8 cellular contexts compared by ENCODE assay signal in the genomic region with DNA sequence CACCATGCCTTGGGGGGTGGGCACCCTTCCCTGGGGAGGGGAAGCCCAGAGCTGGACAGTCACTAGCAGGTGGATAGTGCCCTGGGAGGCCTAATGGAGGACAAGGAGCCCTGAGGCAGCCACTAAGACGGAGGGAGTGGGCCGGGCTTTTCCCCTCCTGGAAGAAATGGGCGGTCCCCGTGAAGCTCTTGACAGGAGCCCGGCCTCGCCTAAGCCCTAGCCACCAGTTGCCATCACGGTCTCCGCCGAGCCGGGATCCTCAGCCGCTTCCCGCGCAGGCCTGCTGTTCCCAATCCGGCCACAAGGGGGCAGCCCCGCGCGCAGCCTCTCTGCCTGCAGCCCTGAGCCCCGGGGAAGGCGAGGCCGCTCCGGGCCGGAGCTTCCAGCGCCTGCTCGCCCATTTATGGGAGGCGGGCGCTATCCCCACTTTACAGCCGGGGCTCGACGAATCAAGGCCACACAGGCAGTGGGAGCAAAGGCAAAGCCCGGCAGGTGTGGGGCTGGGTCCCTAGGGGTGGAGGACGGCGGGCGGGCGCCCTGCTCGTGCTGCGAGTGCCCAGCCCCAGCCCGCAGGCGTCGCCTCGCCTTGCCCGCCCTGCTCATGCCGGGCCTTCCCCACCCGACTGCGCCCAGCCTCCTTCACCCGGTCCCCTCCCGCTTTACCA.
DNase-seq lines count a peak whose midpoint lies in the region; ATAC-seq, FAIRE-seq and TF ChIP-seq lines count a peak whose summit lies in the region.

No MANE protein-coding gene starts in this region.

- TF ChIP-seq EP300 in K562 (IDR thresholded peaks at IDR 0.05; ENCODE audit: low read length): no peak
- TF ChIP-seq EP300 in sigmoid colon (IDR thresholded peaks at IDR 0.05): no peak

- ATAC-seq in GM19035 (IDR thresholded peaks at IDR 0.05; ENCODE audit: unreplicated experiment) (peak; percentile 72), K562 (peak; percentile 94), HG02870 (IDR thresholded peaks at IDR 0.05; ENCODE audit: unreplicated experiment) (no peak)

- H2AFZ ChIP-seq in K562 (ENCODE audit: low read depth, low read length): 0 out of 2 replicates have a peak overlapping the region, but pooled peaks have one; percentile 32

- no peaks in the 10 kb centered on the region for H3K79me2 ChIP-seq in K562 (ENCODE audit: control insufficient read depth, insufficient read depth, low read length)

- 0% methylated on average over 3 of the region's 46 CpGs for WGBS in K562 (ENCODE audit: insufficient coverage, low coverage, missing lambda C conversion rate)
- WGBS in iPS DF 6.9 (ENCODE audit: insufficient coverage, insufficient read length): no CpG with 5 or more reads among the region's 46 CpGs
- 9 to 39% methylated on average over 46 of the region's 46 CpGs for WGBS in sigmoid colon, 2 donors

- BruUV-seq in K562 (replicated peaks; lab: Mats Ljungman, UMichigan): no TSS peak

- H3K36me3 ChIP-seq in K562 (ENCODE audit: control insufficient read depth, insufficient read depth, low read length) (no peaks in the 10 kb centered on the region), iPS DF 6.9 (ENCODE audit: control insufficient read depth, insufficient read depth, low read length) (no peaks in the 10 kb centered on the region; the same call in 1 of the 2 replicates), sigmoid colon (peaks cover 4 to 34% (median 13%) of the 10 kb centered on the region in 4 donors)

- H3K4me3 ChIP-seq in K562 (no peak overlapping the region), iPS DF 6.9 (ENCODE audit: low read length) (peak overlapping the region; percentile 43; the same call in 1 of the 2 replicates), sigmoid colon (peak overlapping the region; percentile 13 to 46 (median 38))

- H3K27ac ChIP-seq in K562 (ENCODE audit: extremely low read depth, low read depth, low read length): no peak overlapping the region
- H3K27ac ChIP-seq in iPS DF 6.9 (ENCODE audit: low read length): no peak overlapping the region
- peak overlapping the region in 3 of 4 donors; percentile 65 to 74 (median 68) for H3K27ac ChIP-seq in sigmoid colon

- CTCF ChIA-PET in K562 (lab: Yijun Ruan, JAX; ENCODE audit: low intra/inter-chr PET ratio): interaction anchor here (1.6 kb wide), 1 partner anchor 98 kb away, joined by 14 read pairs; no protein-coding TSS in a partner anchor

- H3K27me3 ChIP-seq in K562 (ENCODE audit: control insufficient read depth in 2 of 2, insufficient read depth in 2 of 2, low read length in 2 of 2) (peaks cover 0 to 10% of the 10 kb centered on the region in 2 experiments; a peak in 2 of 5 replicates), iPS DF 6.9 (ENCODE audit: control insufficient read depth, insufficient read depth, low read length) (peaks cover 8% of the 10 kb centered on the region; the same call in 1 of the 2 replicates), sigmoid colon (no peaks in the 10 kb centered on the region)

- H3K9ac ChIP-seq in K562 (ENCODE audit: insufficient read depth in 1 of 2, low read depth in 2 of 2, low read length in 2 of 2): no peak overlapping the region; a peak in 1 of 4 replicates

- no peaks in the 10 kb centered on the region for H3K9me1 ChIP-seq in K562 (ENCODE audit: control insufficient read depth, insufficient read depth, low read length)

- H4K20me1 ChIP-seq in K562 (replicated peaks; ENCODE audit: control insufficient read depth, insufficient read depth, low read length): peaks cover 3% of the 10 kb centered on the region; the same call in 1 of the 2 replicates

- H3K4me1 ChIP-seq in K562 (replicated peaks in 1 of 2; ENCODE audit: control insufficient read depth in 2 of 2, insufficient read depth in 2 of 2, low read length in 2 of 2): peaks cover 0 to 22% of the 10 kb centered on the region in 2 experiments; a peak in 2 of 5 replicates
- peaks cover 5% of the 10 kb centered on the region for H3K4me1 ChIP-seq in iPS DF 6.9 (ENCODE audit: control insufficient read depth, insufficient read depth, low read length)
- peaks cover 0 to 24% (median 20%) of the 10 kb centered on the region in 4 donors for H3K4me1 ChIP-seq in sigmoid colon

- peak; percentile 54 to 66 for TF ChIP-seq RAD21 in K562 (CRISPR knock-in tag; conservative IDR thresholded peaks at IDR 0.05 in 1 of 2, IDR thresholded peaks at IDR 0.05 in 1 of 2)

- no peak overlapping the region for H3K4me2 ChIP-seq in K562 (ENCODE audit: insufficient read depth, low read length)

- DNase-seq in ACHN (peak; percentile 70), LoVo (ENCODE audit: low spot score) (peak; percentile 69), T follicular helper cell (ENCODE audit: low read depth) (peak; percentile 51), K562 (ENCODE audit: extremely low read depth in 1 of 4, low spot score in 3 of 4) (peak; percentile 62 to 88 (median 84)), iPS DF 6.9 (ENCODE audit: low read depth, low spot score) (no peak), sigmoid colon (peak; percentile 90)

- intact Hi-C loops in K562 (cut with micrococcal nuclease) (no loop called here), sigmoid colon (cut with DNase I) (loop anchor here (2.0 to 5.0 kb wide), 2 partner anchors 96 to 565 kb away; a partner anchor contains a TSS)

- POLR2A ChIA-PET in K562 (lab: Yijun Ruan, JAX): interaction anchor here (0.6 kb wide), 2 partner anchors 432 to 441 kb away, joined by 3 to 5 read pairs; no protein-coding TSS in a partner anchor

- in situ Hi-C loops in ACHN (cut with HindIII; ENCODE audit: low pct_ligation_motif_present, low pct_unique_long_range_greater_than_20kb, low sequenced_read_pairs): no loop called here
- in situ Hi-C loops in K562 (cut with MboI): no loop called here

- no peak for TF ChIP-seq POLR2A in K562 (conservative IDR thresholded peaks at IDR 0.05)
- no peak for TF ChIP-seq POLR2A in sigmoid colon (IDR thresholded peaks at IDR 0.05)

- FAIRE-seq in K562 (lab: Jason Lieb, UNC): no peak

- H3K9me3 ChIP-seq in K562 (replicated peaks; ENCODE audit: control insufficient read depth, insufficient read depth, low read depth, low read length) (no peaks in the 10 kb centered on the region), iPS DF 6.9 (ENCODE audit: control insufficient read depth, insufficient read depth, low read length) (no peaks in the 10 kb centered on the region), sigmoid colon (no peaks in the 10 kb centered on the region)

- TF ChIP-seq CTCF in K562 (IDR thresholded peaks at IDR 0.05 in 2 of 3, conservative IDR thresholded peaks at IDR 0.05 in 1 of 3; ENCODE audit: insufficient read depth in 2 of 3, low read depth in 1 of 3, low read length in 3 of 3): peak; percentile 75 to 88 (median 82)
- peak; percentile 91 to 95 (median 94) for TF ChIP-seq CTCF in sigmoid colon (IDR thresholded peaks at IDR 0.05)

TF ChIP-seq in K562, 482 proteins besides CTCF, POLR2A, EP300 and RAD21 (continues in another document):
- TF ChIP-seq RB1 (IDR thresholded peaks at IDR 0.05; ENCODE audit: low read depth) (peak; percentile 85), NRF1 (conservative IDR thresholded peaks at IDR 0.05 in 1 of 2, IDR thresholded peaks at IDR 0.05 in 1 of 2) (peak; percentile 65 to 71), SMARCE1 (IDR thresholded peaks at IDR 0.05) (no peak), NFIC (IDR thresholded peaks at IDR 0.05) (no peak), FIP1L1 (IDR thresholded peaks at IDR 0.05; ENCODE audit: low read depth, low read length, poor library complexity, severe bottlenecking) (peak; percentile 43), TGIF2 (CRISPR knock-in tag; IDR thresholded peaks at IDR 0.05) (no peak), HMGN3 (IDR thresholded peaks at IDR 0.05; ENCODE audit: borderline replicate concordance, extremely low read depth, insufficient read length, low read depth, low read length) (peak; percentile 28)
- TF ChIP-seq, protein P1, sequence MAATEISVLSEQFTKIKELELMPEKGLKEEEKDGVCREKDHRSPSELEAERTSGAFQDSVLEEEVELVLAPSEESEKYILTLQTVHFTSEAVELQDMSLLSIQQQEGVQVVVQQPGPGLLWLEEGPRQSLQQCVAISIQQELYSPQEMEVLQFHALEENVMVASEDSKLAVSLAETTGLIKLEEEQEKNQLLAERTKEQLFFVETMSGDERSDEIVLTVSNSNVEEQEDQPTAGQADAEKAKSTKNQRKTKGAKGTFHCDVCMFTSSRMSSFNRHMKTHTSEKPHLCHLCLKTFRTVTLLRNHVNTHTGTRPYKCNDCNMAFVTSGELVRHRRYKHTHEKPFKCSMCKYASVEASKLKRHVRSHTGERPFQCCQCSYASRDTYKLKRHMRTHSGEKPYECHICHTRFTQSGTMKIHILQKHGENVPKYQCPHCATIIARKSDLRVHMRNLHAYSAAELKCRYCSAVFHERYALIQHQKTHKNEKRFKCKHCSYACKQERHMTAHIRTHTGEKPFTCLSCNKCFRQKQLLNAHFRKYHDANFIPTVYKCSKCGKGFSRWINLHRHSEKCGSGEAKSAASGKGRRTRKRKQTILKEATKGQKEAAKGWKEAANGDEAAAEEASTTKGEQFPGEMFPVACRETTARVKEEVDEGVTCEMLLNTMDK (IDR thresholded peaks at IDR 0.05; ENCODE audit: borderline replicate concordance, insufficient read depth, low read depth, low read length, poor library complexity, severe bottlenecking): peak; percentile 40
- TF ChIP-seq, protein P2, sequence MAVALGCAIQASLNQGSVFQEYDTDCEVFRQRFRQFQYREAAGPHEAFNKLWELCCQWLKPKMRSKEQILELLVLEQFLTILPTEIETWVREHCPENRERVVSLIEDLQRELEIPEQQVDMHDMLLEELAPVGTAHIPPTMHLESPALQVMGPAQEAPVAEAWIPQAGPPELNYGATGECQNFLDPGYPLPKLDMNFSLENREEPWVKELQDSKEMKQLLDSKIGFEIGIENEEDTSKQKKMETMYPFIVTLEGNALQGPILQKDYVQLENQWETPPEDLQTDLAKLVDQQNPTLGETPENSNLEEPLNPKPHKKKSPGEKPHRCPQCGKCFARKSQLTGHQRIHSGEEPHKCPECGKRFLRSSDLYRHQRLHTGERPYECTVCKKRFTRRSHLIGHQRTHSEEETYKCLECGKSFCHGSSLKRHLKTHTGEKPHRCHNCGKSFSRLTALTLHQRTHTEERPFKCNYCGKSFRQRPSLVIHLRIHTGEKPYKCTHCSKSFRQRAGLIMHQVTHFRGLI (CRISPR knock-in tag; IDR thresholded peaks at IDR 0.05): no peak
- TF ChIP-seq, protein P3, sequence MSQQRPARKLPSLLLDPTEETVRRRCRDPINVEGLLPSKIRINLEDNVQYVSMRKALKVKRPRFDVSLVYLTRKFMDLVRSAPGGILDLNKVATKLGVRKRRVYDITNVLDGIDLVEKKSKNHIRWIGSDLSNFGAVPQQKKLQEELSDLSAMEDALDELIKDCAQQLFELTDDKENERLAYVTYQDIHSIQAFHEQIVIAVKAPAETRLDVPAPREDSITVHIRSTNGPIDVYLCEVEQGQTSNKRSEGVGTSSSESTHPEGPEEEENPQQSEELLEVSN (IDR thresholded peaks at IDR 0.05; ENCODE audit: borderline replicate concordance in 1 of 2, extremely low read depth in 1 of 2, insufficient read depth in 1 of 2, insufficient read length in 1 of 2, low read depth in 1 of 2, low read length in 1 of 2, poor library complexity in 1 of 2, severe bottlenecking in 1 of 2): peak in 1 of 2 experiments; percentile 60

Comparison
In these comparisons a context has a peak if more than half of its experiments do, and no peak if none do; other contexts are left out.
1. H3K27ac ChIP-seq: peak in sigmoid colon (3 of 4); none in K562 (single experiment) and iPS DF 6.9 (single experiment).